ENCODE assay signal across 13 cellular contexts in the genomic region with DNA sequence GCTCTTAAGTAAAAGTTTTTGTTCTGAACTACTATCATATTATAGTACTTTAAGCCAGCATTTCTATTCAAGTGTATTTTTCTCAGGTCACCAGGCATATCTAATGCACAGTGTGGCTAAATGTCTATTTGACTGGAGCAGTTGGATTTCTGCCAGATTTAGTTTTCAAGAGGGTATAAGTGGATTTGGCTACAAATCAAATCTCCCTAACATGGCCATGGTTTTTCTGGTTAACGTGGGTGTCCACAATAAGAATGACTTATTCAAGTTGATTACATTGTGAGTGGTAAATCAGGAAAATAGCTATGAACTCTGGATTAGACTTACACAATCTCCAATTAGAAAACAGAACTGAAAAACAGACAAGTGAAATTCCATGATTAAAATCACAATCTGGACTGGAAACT. TPM values are rescaled to one million over a fixed set of nuclear protein-coding genes. Genes with fewer than 3 reads are reported as not detected.
DNase-seq lines count a peak whose midpoint lies in the region; TF ChIP-seq lines count a peak whose summit lies in the region.
"Had no signal": no experiment of that assay in that cellular context is flagged by ENCODE, and none has a peak within 500 bp of the region (broad histone marks: within the 10 kb centered on the region; RNA-seq: fewer than 3 reads in every experiment).

No MANE protein-coding gene starts in this region.

- POLR2A ChIA-PET in A673 (lab: Charles Lee; ENCODE audit: low non-redundant PET) (interaction anchor here (0.6 kb wide), 1 partner anchor 1817 kb away, joined by 10 read pairs; no protein-coding TSS in a partner anchor), HEK293 (lab: Yijun Ruan, JAX) (no interaction called here), RWPE1 (lab: Yijun Ruan, JAX; ENCODE audit: low non-redundant PET) (no interaction called here)

- H3K9me3 Mint-ChIP-seq in activated T-cell treated with anti-CD3 and anti-CD28 coated beads, Interleukin-2, amount 50 U/mL, for 24 hours = peaks cover 2% of the 10 kb centered on the region

- CTCF ChIA-PET in A673 (lab: Charles Lee) = no interaction called here
- CTCF ChIA-PET in HEK293 (lab: Yijun Ruan, JAX) = interaction anchor here (0.6 to 0.7 kb wide), 2 partner anchors 77 to 1254 kb away, joined by 3 to 4 read pairs; no protein-coding TSS in a partner anchor
- CTCF ChIA-PET in RWPE1 (lab: Yijun Ruan, JAX) = no interaction called here

- peaks cover 35% of the 10 kb centered on the region for H3K27me3 ChIP-seq in A673 (replicated peaks; ENCODE audit: insufficient read depth, low read depth, low read length, poor library complexity)
- H3K27me3 ChIP-seq: gastroesophageal sphincter had no signal

- H3K27ac ChIP-seq in A673 (ENCODE audit: low read depth, low read length, poor library complexity, severe bottlenecking) = no peak overlapping the region
- no peak overlapping the region for H3K27ac ChIP-seq in HEK293 (ENCODE audit: extremely low read depth, low read depth, low read length)
- H3K27ac ChIP-seq in RWPE1 = no peak overlapping the region
- H3K27ac ChIP-seq: PC-9 had no signal

- no TSS peak for BruUV-seq in A673 (replicated peaks; lab: Mats Ljungman, UMichigan)

- no peak overlapping the region for H3K4me3 Mint-ChIP-seq in activated T-cell treated with anti-CD3 and anti-CD28 coated beads, Interleukin-2, amount 50 U/mL, for 24 hours

- H3K9me3 ChIP-seq in A673 (ENCODE audit: low read depth, low read length, poor library complexity, severe bottlenecking) = no peaks in the 10 kb centered on the region
- no peaks in the 10 kb centered on the region for H3K9me3 ChIP-seq in HEK293 (ENCODE audit: control insufficient read depth, insufficient read depth, low read depth, low read length)
- H3K9me3 ChIP-seq: gastroesophageal sphincter had no signal

- H3K27ac Mint-ChIP-seq in activated T-cell treated with anti-CD3 and anti-CD28 coated beads, Interleukin-2, amount 50 U/mL, for 24 hours = no peak overlapping the region

- H3K4me1 ChIP-seq in A673 (ENCODE audit: insufficient read depth, low read length, poor library complexity, severe bottlenecking) (peaks cover 15% of the 10 kb centered on the region), HEK293 (ENCODE audit: control insufficient read depth, insufficient read depth, low read length) (peaks cover 25% of the 10 kb centered on the region)

- peaks cover 1% of the 10 kb centered on the region for H3K4me1 Mint-ChIP-seq in activated T-cell treated with anti-CD3 and anti-CD28 coated beads, Interleukin-2, amount 50 U/mL, for 24 hours (ENCODE audit: low read depth)

- intact Hi-C loops in A673 (cut with micrococcal nuclease; ENCODE audit: unreplicated experiment) = no loop called here

- DNase-seq in A673 (ENCODE audit: low spot score) = peak; percentile 76
- peak; percentile 80 for DNase-seq in NCI-H2171 (lab: John Stamatoyannopoulos, UW)
- peak; percentile 50 for DNase-seq in SHP77 treated with DMSO at 0.1 percent for 48 hours (lab: John Stamatoyannopoulos, UW)
- no peak for DNase-seq in ACHN
- DNase-seq in RWPE1 (ENCODE audit: low spot score) = no peak
- DNase-seq in activated naive CD4-positive, alpha-beta T cell treated with Interleukin-2 at 50 U/mL for 16 hours = no peak
- DNase-seq in activated T-cell treated with anti-CD3 and anti-CD28 coated beads, Interleukin-2, amount 50 U/mL, for 24 hours = no peak
- DNase-seq: activated CD4-positive, alpha-beta T cell treated with anti-CD3 and anti-CD28 coated beads for 1 hour; activated T-cell treated with anti-CD3 and anti-CD28 coated beads, Interleukin-2, amount 50 U/mL, for 1 hour; cerebellar nuclear complex; PC-9 had no signal

- in situ Hi-C loops in ACHN (cut with HindIII; ENCODE audit: low pct_ligation_motif_present, low pct_unique_long_range_greater_than_20kb, low sequenced_read_pairs) = no loop called here

- no peaks in the 10 kb centered on the region for H3K36me3 Mint-ChIP-seq in activated T-cell treated with anti-CD3 and anti-CD28 coated beads, Interleukin-2, amount 50 U/mL, for 24 hours (ENCODE audit: low read depth)

- H3K4me3 ChIP-seq in A673 (ENCODE audit: low read depth, low read length, poor library complexity, severe bottlenecking) (no peak overlapping the region), HEK293 (ENCODE audit: low read depth, low read length) (no peak overlapping the region)
- H3K4me3 ChIP-seq: gastroesophageal sphincter, PC-9 had no signal

- H3K27me3 Mint-ChIP-seq in activated T-cell treated with anti-CD3 and anti-CD28 coated beads, Interleukin-2, amount 50 U/mL, for 24 hours = peaks cover 19% of the 10 kb centered on the region

- H3K36me3 ChIP-seq in A673 (ENCODE audit: insufficient read depth, low read length, poor library complexity, severe bottlenecking) = no peaks in the 10 kb centered on the region
- no peaks in the 10 kb centered on the region for H3K36me3 ChIP-seq in HEK293 (ENCODE audit: control insufficient read depth in 2 of 2, insufficient read depth in 1 of 2, low read length in 2 of 2)
- H3K36me3 ChIP-seq: gastroesophageal sphincter had no signal

- TF ChIP-seq CTCF in A673 (conservative IDR thresholded peaks at IDR 0.05; ENCODE audit: low read depth, low read length) = no peak
- no peak for TF ChIP-seq CTCF in HEK293 (tag by site-specific recombination; IDR thresholded peaks at IDR 0.05)
- TF ChIP-seq CTCF in RWPE1 (conservative IDR thresholded peaks at IDR 0.05; ENCODE audit: low read depth) = no peak

TF ChIP-seq in HEK293, 187 proteins besides CTCF, POLR2A, EP300 and RAD21:
- TF ChIP-seq, protein P1, sequence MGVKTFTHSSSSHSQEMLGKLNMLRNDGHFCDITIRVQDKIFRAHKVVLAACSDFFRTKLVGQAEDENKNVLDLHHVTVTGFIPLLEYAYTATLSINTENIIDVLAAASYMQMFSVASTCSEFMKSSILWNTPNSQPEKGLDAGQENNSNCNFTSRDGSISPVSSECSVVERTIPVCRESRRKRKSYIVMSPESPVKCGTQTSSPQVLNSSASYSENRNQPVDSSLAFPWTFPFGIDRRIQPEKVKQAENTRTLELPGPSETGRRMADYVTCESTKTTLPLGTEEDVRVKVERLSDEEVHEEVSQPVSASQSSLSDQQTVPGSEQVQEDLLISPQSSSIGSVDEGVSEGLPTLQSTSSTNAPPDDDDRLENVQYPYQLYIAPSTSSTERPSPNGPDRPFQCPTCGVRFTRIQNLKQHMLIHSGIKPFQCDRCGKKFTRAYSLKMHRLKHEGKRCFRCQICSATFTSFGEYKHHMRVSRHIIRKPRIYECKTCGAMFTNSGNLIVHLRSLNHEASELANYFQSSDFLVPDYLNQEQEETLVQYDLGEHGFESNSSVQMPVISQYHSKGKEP (tag by site-specific recombination; IDR thresholded peaks at IDR 0.05) = 0 out of 2 replicates have a peak, but pooled peaks have one; percentile 30
- TF ChIP-seq ZSCAN16 (tag by site-specific recombination; IDR thresholded peaks at IDR 0.05) (no peak), ZNF660 (tag by site-specific recombination; IDR thresholded peaks at IDR 0.05) (0 out of 2 replicates have a peak, but pooled peaks have one; percentile 39), ZFP41 (tag by site-specific recombination; IDR thresholded peaks at IDR 0.05; ENCODE audit: borderline replicate concordance) (no peak), ZBTB17 (tag by site-specific recombination; IDR thresholded peaks at IDR 0.05) (0 out of 2 replicates have a peak, but pooled peaks have one; percentile 19), ZFHX2 (tag by site-specific recombination; conservative IDR thresholded peaks at IDR 0.05) (0 out of 2 replicates have a peak, but pooled peaks have one; percentile 35)
- TF ChIP-seq, protein P2, sequence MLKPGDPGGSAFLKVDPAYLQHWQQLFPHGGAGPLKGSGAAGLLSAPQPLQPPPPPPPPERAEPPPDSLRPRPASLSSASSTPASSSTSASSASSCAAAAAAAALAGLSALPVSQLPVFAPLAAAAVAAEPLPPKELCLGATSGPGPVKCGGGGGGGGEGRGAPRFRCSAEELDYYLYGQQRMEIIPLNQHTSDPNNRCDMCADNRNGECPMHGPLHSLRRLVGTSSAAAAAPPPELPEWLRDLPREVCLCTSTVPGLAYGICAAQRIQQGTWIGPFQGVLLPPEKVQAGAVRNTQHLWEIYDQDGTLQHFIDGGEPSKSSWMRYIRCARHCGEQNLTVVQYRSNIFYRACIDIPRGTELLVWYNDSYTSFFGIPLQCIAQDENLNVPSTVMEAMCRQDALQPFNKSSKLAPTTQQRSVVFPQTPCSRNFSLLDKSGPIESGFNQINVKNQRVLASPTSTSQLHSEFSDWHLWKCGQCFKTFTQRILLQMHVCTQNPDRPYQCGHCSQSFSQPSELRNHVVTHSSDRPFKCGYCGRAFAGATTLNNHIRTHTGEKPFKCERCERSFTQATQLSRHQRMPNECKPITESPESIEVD (tag by site-specific recombination; IDR thresholded peaks at IDR 0.05) = peak; percentile 91
TF ChIP-seq in HEK293: peak in this region for 5.

RNA-seq across cellular contexts. Expression of a gene that starts 5.7 kb away (rescaled TPM):
- total RNA-seq in A673 (2021) = 11.3 and 19.1 TPM in 2 replicates

Comparison
In these comparisons a context has a peak if more than half of its experiments do, and no peak if none do; other contexts are left out.
1. DNase-seq: peak in A673 (single experiment), NCI-H2171 (single experiment) and SHP77 treated with DMSO at 0.1 percent for 48 hours (single experiment); none in ACHN (single experiment), RWPE1 (single experiment), activated naive CD4-positive, alpha-beta T cell treated with Interleukin-2 at 50 U/mL for 16 hours (single experiment) and activated T-cell treated with anti-CD3 and anti-CD28 coated beads, Interleukin-2, amount 50 U/mL, for 24 hours (single experiment).